Comparison of ENCODE assay signal across 7 cellular contexts in the genomic region with DNA sequence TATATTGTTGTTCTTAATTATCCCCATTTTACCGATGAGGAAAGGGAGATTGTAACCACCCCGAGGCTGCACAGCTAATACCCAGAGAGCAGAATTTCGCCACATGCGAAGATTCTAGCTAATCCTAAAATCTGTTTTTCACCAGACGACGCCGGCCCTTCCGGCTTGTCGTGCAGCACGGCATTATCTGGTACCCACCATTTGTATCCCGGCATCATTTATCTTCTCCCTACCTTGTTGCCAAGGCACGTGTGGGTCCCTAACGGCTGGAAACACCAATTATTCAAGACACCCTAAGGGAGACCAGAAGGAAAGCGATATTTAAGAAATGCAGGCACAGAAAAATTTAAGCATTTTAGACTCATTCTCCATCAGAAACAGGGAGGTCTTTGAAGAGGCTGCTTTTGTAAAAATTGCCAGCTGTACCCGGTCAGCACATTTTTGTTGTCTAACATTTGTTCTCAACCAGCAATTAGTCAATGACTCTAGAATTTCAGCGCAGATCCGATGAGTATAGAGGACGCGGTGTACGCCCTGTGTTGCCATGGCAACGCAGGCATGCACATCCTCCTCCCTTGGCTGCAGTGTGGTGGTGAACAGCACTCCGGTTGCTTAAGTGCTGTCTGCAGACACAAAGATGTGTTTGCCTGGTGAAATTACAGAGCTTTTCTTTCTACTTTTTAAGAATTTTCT.
DNase-seq lines count a peak whose midpoint lies in the region; ATAC-seq and TF ChIP-seq lines count a peak whose summit lies in the region.

No MANE protein-coding gene starts in this region.

- peak; percentile 25 for DNase-seq in NB4 (ENCODE audit: low read depth)
- peak; percentile 99 for DNase-seq in fibroblast of the conjunctiva (ENCODE audit: low read depth)
- peak; percentile 88 for DNase-seq in occipital lobe (lab: John Stamatoyannopoulos, UW)
- no peak for DNase-seq in activated T-cell treated with anti-CD3 and anti-CD28 coated beads, Interleukin-2, amount 50 U/mL, for 24 hours

- TF ChIP-seq CTCF in NB4 (IDR thresholded peaks at IDR 0.05; ENCODE audit: low read depth, low read length) = no peak

- ATAC-seq in SK-N-SH treated with all-trans-retinoic acid at 6 μM for 48 hours (peak; percentile 99), GM21360 (IDR thresholded peaks at IDR 0.05; ENCODE audit: unreplicated experiment) (no peak), GM18519 (IDR thresholded peaks at IDR 0.05; ENCODE audit: low FRiP score, unreplicated experiment) (no peak)

- no peak for TF ChIP-seq POLR2A in NB4 (IDR thresholded peaks at IDR 0.05; ENCODE audit: extremely low read depth, insufficient read length)

- peaks cover 47% of the 10 kb centered on the region for H3K27me3 Mint-ChIP-seq in activated T-cell treated with anti-CD3 and anti-CD28 coated beads, Interleukin-2, amount 50 U/mL, for 24 hours

- H3K27ac Mint-ChIP-seq in activated T-cell treated with anti-CD3 and anti-CD28 coated beads, Interleukin-2, amount 50 U/mL, for 24 hours = no peak overlapping the region

- H3K4me1 Mint-ChIP-seq in activated T-cell treated with anti-CD3 and anti-CD28 coated beads, Interleukin-2, amount 50 U/mL, for 24 hours (ENCODE audit: low read depth) = no peaks in the 10 kb centered on the region

- H3K9me3 Mint-ChIP-seq in activated T-cell treated with anti-CD3 and anti-CD28 coated beads, Interleukin-2, amount 50 U/mL, for 24 hours = peaks cover 15% of the 10 kb centered on the region

- H3K4me3 Mint-ChIP-seq in activated T-cell treated with anti-CD3 and anti-CD28 coated beads, Interleukin-2, amount 50 U/mL, for 24 hours = no peak overlapping the region

- H3K4me3 ChIP-seq in NB4 (ENCODE audit: low read depth, low read length) = no peak overlapping the region

- H3K36me3 Mint-ChIP-seq in activated T-cell treated with anti-CD3 and anti-CD28 coated beads, Interleukin-2, amount 50 U/mL, for 24 hours (ENCODE audit: low read depth) = no peaks in the 10 kb centered on the region

TF ChIP-seq in SK-N-SH treated with all-trans-retinoic acid at 6 μM for 48 hours, 23 proteins besides CTCF, POLR2A, EP300 and RAD21:
- peak; percentile 23; the same call in 1 of the 2 replicates for TF ChIP-seq TCF4 (CRISPR knock-in tag; IDR thresholded peaks at IDR 0.05; ENCODE audit: borderline replicate concordance)
- TF ChIP-seq RARB (CRISPR knock-in tag; IDR thresholded peaks at IDR 0.05) = no peak
